Comparison of ENCODE assay signal across 8 cellular contexts in the genomic region with DNA sequence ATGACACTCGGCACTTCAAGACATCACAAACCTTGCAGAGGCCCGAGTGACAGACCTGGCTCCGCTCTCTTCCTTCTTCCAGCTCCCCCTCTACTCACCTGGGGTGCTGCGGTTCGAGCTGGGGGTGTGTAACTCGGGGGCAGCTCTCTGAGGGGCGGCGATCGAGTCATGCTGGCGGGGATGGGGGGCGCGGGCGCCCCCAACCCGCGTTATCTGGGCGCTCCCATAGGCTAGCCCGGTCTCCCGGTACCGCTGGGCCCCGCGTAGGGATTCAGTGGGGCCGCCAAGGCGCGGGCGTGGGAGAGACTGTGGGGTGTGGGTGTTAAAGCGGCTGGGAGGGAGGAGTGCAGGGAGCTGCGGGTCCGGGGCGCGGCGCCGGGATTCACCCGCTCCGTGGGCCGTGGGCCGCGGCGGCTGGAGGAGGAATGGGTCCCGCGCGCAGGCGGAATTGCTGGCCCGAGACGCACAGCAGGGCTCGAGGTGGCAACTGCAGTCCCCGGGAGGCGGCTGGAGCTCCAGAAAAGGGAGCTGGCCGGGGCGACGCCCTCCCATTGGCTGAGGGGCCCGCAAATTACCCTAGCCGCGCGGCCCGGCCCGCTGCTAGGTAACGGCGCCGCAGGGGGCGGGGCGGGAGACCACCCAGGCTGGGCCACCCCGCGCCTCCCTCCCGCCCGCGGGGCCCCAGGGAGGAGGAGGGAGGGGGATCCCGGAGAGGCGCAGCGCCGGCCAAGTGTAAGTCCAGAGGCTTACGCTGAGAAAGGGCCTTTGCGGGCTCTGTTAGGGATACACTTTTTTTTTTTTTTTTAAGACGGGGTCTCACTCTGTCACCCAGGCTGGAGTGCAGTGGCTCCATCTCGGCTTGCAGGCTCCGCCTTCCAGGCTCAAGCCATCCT. TPM values are rescaled to one million over a fixed set of nuclear protein-coding genes. Genes with fewer than 3 reads are reported as not detected.
DNase-seq lines count a peak whose midpoint lies in the region; ATAC-seq and TF ChIP-seq lines count a peak whose summit lies in the region.

TSS of gene PTCH2 (minus strand) at position 491 of the 893 bp plus-strand sequence. CDS start at position 170, 321 bp downstream.

- TF ChIP-seq CTCF in SK-N-SH (IDR thresholded peaks at IDR 0.05): no peak

- peaks cover 0 to 7% (median 4%) of the 10 kb centered on the region in 3 donors for H3K4me1 Mint-ChIP-seq in IgD-negative memory B cell
- peaks cover 5% of the 10 kb centered on the region for H3K4me1 Mint-ChIP-seq in dendritic cell treated with granulocyte-macrophage colony-stimulating factor and Interleukin-4, amounts not matched to agents 40 ng/mL and 50 ng/mL, for 4 days (ENCODE audit: low read depth)
- H3K4me1 Mint-ChIP-seq in activated CD4-positive, alpha-beta T cell treated with anti-CD3 and anti-CD28 coated beads, Interleukin-2, amount 10 ng/mL, durations not matched to agents 7 days and 5 days: peaks cover 4% of the 10 kb centered on the region

- H3K36me3 Mint-ChIP-seq in IgD-negative memory B cell: peaks cover 8% of the 10 kb centered on the region
- H3K36me3 Mint-ChIP-seq in dendritic cell treated with granulocyte-macrophage colony-stimulating factor and Interleukin-4, amounts not matched to agents 40 ng/mL and 50 ng/mL, for 4 days (ENCODE audit: low read depth): no peaks in the 10 kb centered on the region
- peaks cover 11% of the 10 kb centered on the region for H3K36me3 Mint-ChIP-seq in activated CD4-positive, alpha-beta T cell treated with anti-CD3 and anti-CD28 coated beads, Interleukin-2, amount 10 ng/mL, durations not matched to agents 7 days and 5 days (ENCODE audit: low read depth)

- no peaks in the 10 kb centered on the region for H4K20me1 ChIP-seq in SK-N-SH (ENCODE audit: insufficient read depth)

- H3K27ac Mint-ChIP-seq in IgD-negative memory B cell: peak within 1 kb of the TSS in 1 of 3 donors; percentile 1
- H3K27ac Mint-ChIP-seq in dendritic cell treated with granulocyte-macrophage colony-stimulating factor and Interleukin-4, amounts not matched to agents 40 ng/mL and 50 ng/mL, for 4 days: no peak within 1 kb of the TSS
- H3K27ac Mint-ChIP-seq in activated CD4-positive, alpha-beta T cell treated with anti-CD3 and anti-CD28 coated beads, Interleukin-2, amount 10 ng/mL, durations not matched to agents 7 days and 5 days: no peak within 1 kb of the TSS

- POLR2A ChIA-PET in SK-N-SH (lab: Yijun Ruan, JAX): interaction anchor here (0.6 to 1.8 kb wide), 4 partner anchors 14 to 169 kb away, joined by 3 to 15 read pairs (median 3); partner anchors contain the start of genes HECTD3, RPS8 and UROD
- POLR2A ChIA-PET in activated CD4-positive, alpha-beta T cell treated with anti-CD3 and anti-CD28 coated beads, Interleukin-2, amount 10 ng/mL, durations not matched to agents 7 days and 5 days (lab: Charles Lee): no interaction called here

- DNase-seq in DMS153 (lab: John Stamatoyannopoulos, UW) (peak; percentile 42), SK-N-SH (peak; percentile 98), left colon (peak; percentile 66 to 69)
- DNase-seq in stimulated activated naive CD8-positive, alpha-beta T cell treated with anti-CD3 and anti-CD28 coated beads, Interleukin-15, Interleukin-2, amounts not matched to agents 100 U/mL and 50 U/mL, for 24 hours: peak; percentile 56
- no peak for DNase-seq in activated CD4-positive, alpha-beta T cell treated with anti-CD3 and anti-CD28 coated beads, Interleukin-2, amount 10 ng/mL, durations not matched to agents 7 days and 5 days

- no peaks in the 10 kb centered on the region for H3K79me2 ChIP-seq in SK-N-SH (ENCODE audit: insufficient read depth)

- no peak for TF ChIP-seq RAD21 in SK-N-SH (IDR thresholded peaks at IDR 0.05; ENCODE audit: low read length)

- no peaks in the 10 kb centered on the region for H3K9me2 ChIP-seq in SK-N-SH

- H2AFZ ChIP-seq in SK-N-SH (ENCODE audit: low read depth): peak within 1 kb of the TSS; percentile 85

- CTCF ChIA-PET in SK-N-SH (lab: Yijun Ruan, JAX): interaction anchor here (1.0 to 2.7 kb wide), 3 partner anchors 7 to 172 kb away, joined by 5 to 10 read pairs (median 9); partner anchors contain the start of genes HECTD3 and UROD
- CTCF ChIA-PET in activated CD4-positive, alpha-beta T cell treated with anti-CD3 and anti-CD28 coated beads, Interleukin-2, amount 10 ng/mL, durations not matched to agents 7 days and 5 days (lab: Charles Lee): interaction anchor here (1.1 kb wide), 1 partner anchor 12 kb away, joined by 3 read pairs; no protein-coding TSS in a partner anchor

- no peaks in the 10 kb centered on the region for H3K27me3 ChIP-seq in SK-N-SH (ENCODE audit: insufficient read depth)

- H3K36me3 ChIP-seq in SK-N-SH (replicated peaks in 1 of 2; ENCODE audit: control insufficient read depth in 1 of 2, insufficient read depth in 2 of 2, low read length in 1 of 2): no peaks in the 10 kb centered on the region

- H3K9ac ChIP-seq in SK-N-SH: peak within 1 kb of the TSS; percentile 67

- H3K9me3 ChIP-seq in SK-N-SH: no peaks in the 10 kb centered on the region

- intact Hi-C loops in dendritic cell treated with granulocyte-macrophage colony-stimulating factor and Interleukin-4, amounts not matched to agents 40 ng/mL and 50 ng/mL, for 4 days (cut with micrococcal nuclease): no loop called here
- intact Hi-C loops in left colon (cut with DNase I, micrococcal nuclease): no loop called here

- peaks cover 5% of the 10 kb centered on the region for H3F3A ChIP-seq in SK-N-SH (replicated peaks; ENCODE audit: insufficient read depth)

- H3K4me3 Mint-ChIP-seq in IgD-negative memory B cell: peak within 1 kb of the TSS; percentile 35 to 71 (median 46)
- H3K4me3 Mint-ChIP-seq in dendritic cell treated with granulocyte-macrophage colony-stimulating factor and Interleukin-4, amounts not matched to agents 40 ng/mL and 50 ng/mL, for 4 days: peak within 1 kb of the TSS; percentile 69
- no peak within 1 kb of the TSS for H3K4me3 Mint-ChIP-seq in activated CD4-positive, alpha-beta T cell treated with anti-CD3 and anti-CD28 coated beads, Interleukin-2, amount 10 ng/mL, durations not matched to agents 7 days and 5 days

- no peak for TF ChIP-seq EP300 in SK-N-SH (IDR thresholded peaks at IDR 0.05; ENCODE audit: borderline replicate concordance in 1 of 2, low read depth in 1 of 2, low read length in 1 of 2)

- peaks cover 0 to 2% of the 10 kb centered on the region in 2 experiments; a peak in 1 of 4 replicates for H3K4me1 ChIP-seq in SK-N-SH (ENCODE audit: control insufficient read depth in 1 of 2, insufficient read depth in 2 of 2, low read depth in 1 of 2, low read length in 1 of 2)

- H3K27me3 Mint-ChIP-seq in IgD-negative memory B cell: peaks cover 17% of the 10 kb centered on the region
- H3K27me3 Mint-ChIP-seq in dendritic cell treated with granulocyte-macrophage colony-stimulating factor and Interleukin-4, amounts not matched to agents 40 ng/mL and 50 ng/mL, for 4 days: peaks cover 31% of the 10 kb centered on the region
- peaks cover 23% of the 10 kb centered on the region for H3K27me3 Mint-ChIP-seq in activated CD4-positive, alpha-beta T cell treated with anti-CD3 and anti-CD28 coated beads, Interleukin-2, amount 10 ng/mL, durations not matched to agents 7 days and 5 days

- peak within 1 kb of the TSS; percentile 55 to 58 for H3K4me3 ChIP-seq in SK-N-SH (ENCODE audit: low read depth in 2 of 2, low read length in 1 of 2)

- H3K27ac ChIP-seq in SK-N-SH (ENCODE audit: low read depth in 2 of 2, low read length in 1 of 2): no peak within 1 kb of the TSS; a peak in 1 of 4 replicates

- ATAC-seq in left colon (peak; percentile 82), GM21381 (IDR thresholded peaks at IDR 0.05; ENCODE audit: unreplicated experiment) (no peak)
- ATAC-seq in stimulated activated naive CD8-positive, alpha-beta T cell treated with anti-CD3 and anti-CD28 coated beads, Interleukin-15, Interleukin-2, amounts not matched to agents 100 U/mL and 50 U/mL, for 24 hours: peak; percentile 76

- H3K9me3 Mint-ChIP-seq in IgD-negative memory B cell: no peaks in the 10 kb centered on the region
- no peaks in the 10 kb centered on the region for H3K9me3 Mint-ChIP-seq in dendritic cell treated with granulocyte-macrophage colony-stimulating factor and Interleukin-4, amounts not matched to agents 40 ng/mL and 50 ng/mL, for 4 days
- no peaks in the 10 kb centered on the region for H3K9me3 Mint-ChIP-seq in activated CD4-positive, alpha-beta T cell treated with anti-CD3 and anti-CD28 coated beads, Interleukin-2, amount 10 ng/mL, durations not matched to agents 7 days and 5 days

- 16% methylated on average over 16 of the region's 75 CpGs for WGBS in SK-N-SH (ENCODE audit: low lambda C conversion rate)

- H3K4me2 ChIP-seq in SK-N-SH: peak within 1 kb of the TSS; percentile 95

TF ChIP-seq in SK-N-SH, 30 proteins besides CTCF, POLR2A, EP300 and RAD21 (continues in another document):
- TF ChIP-seq ELF1 (IDR thresholded peaks at IDR 0.05): no peak
- no peak for TF ChIP-seq IRF3 (IDR thresholded peaks at IDR 0.05; ENCODE audit: low read depth, low read length)
- TF ChIP-seq RCOR1 (IDR thresholded peaks at IDR 0.05; ENCODE audit: low read length): no peak
- no peak for TF ChIP-seq FOXJ3 (CRISPR knock-in tag; IDR thresholded peaks at IDR 0.05)
- TF ChIP-seq MEF2A (IDR thresholded peaks at IDR 0.05; ENCODE audit: borderline replicate concordance, low read depth): no peak
- TF ChIP-seq FOXM1 (IDR thresholded peaks at IDR 0.05; ENCODE audit: low read depth): no peak

RNA-seq across cellular contexts. Expression of gene PTCH2, which starts in this region (rescaled TPM):
- polyA plus RNA-seq in IgD-negative memory B cell (0.21 TPM), SK-N-SH (2012; rRNA removed) (1.0 and 1.2 TPM in 2 replicates)
- 0.36 and 0.52 TPM in 2 replicates for polyA plus RNA-seq in SK-N-SH (2012; cell fraction: cytosol; rRNA removed)
- 6.3 and 9.0 TPM in 2 replicates for polyA plus RNA-seq in SK-N-SH (2012; cell fraction: nucleus; rRNA removed)
- under 1 TPM; 0.34 to 0.47 TPM for total RNA-seq in left colon
- total RNA-seq in activated CD4-positive, alpha-beta T cell treated with anti-CD3 and anti-CD28 coated beads, Interleukin-2, amount 10 ng/mL, durations not matched to agents 7 days and 5 days: under 1 TPM; 0.92 to 0.94 TPM

Comparison
In these comparisons a context has a peak if more than half of its experiments do, and no peak if none do; other contexts are left out.
1. Peak in DNase-seq and ATAC-seq in left colon; RNA of the gene not detected or under 1 TPM.